27 cellular contexts compared by ENCODE assay signal in the genomic region with DNA sequence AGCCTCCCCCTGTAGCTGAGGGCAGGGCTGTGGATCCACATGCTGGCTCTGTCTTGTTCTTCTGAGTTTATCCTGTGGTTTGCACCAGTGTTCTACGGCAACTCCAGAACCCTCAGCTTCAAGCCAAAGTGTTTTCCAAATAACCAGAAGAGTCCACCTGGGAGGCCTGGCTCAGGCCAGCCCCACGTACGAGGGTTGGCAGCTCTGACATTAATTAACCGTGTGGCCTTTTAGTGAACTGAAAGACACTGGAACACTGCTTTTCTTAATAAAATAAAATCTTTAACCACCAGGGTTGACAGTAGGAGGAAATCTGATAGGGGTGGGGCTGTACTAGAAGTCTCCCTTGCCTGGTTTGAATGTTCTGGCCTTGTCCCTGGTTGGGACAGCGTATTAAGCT.
"Had no signal": no experiment of that assay in that cellular context is flagged by ENCODE, and none has a peak within 500 bp of the region (broad histone marks: within the 10 kb centered on the region; RNA-seq: fewer than 3 reads in every experiment).

No MANE protein-coding gene starts in this region.

- H3K9me3 Mint-ChIP-seq: activated CD4-positive, alpha-beta T cell treated with anti-CD3 and anti-CD28 coated beads, Interleukin-2, amount 10 ng/mL, durations not matched to agents 24 days and 14 days; activated CD8-positive, alpha-beta T cell treated with anti-CD3 and anti-CD28 coated beads for 36 hours; activated naive CD8-positive, alpha-beta T cell treated with anti-CD3 and anti-CD28 coated beads for 36 hours; activated T-cell treated with anti-CD3 and anti-CD28 coated beads, Interleukin-2, amount 50 U/mL, for 72 hours; activated T-helper 17 cell treated with anti-CD3 and anti-CD28 coated beads, Interleukin-2, amount 50 U/mL, for 72 hours had no signal

- H3K27ac Mint-ChIP-seq: activated CD4-positive, alpha-beta T cell treated with anti-CD3 and anti-CD28 coated beads, Interleukin-2, amount 10 ng/mL, durations not matched to agents 24 days and 14 days; activated CD8-positive, alpha-beta T cell treated with anti-CD3 and anti-CD28 coated beads for 36 hours; activated naive CD8-positive, alpha-beta T cell treated with anti-CD3 and anti-CD28 coated beads for 36 hours; activated T-cell treated with anti-CD3 and anti-CD28 coated beads, Interleukin-2, amount 50 U/mL, for 72 hours; activated T-helper 17 cell treated with anti-CD3 and anti-CD28 coated beads, Interleukin-2, amount 50 U/mL, for 72 hours had no signal

- H3K27me3 Mint-ChIP-seq: activated CD8-positive, alpha-beta T cell treated with anti-CD3 and anti-CD28 coated beads for 36 hours; activated naive CD8-positive, alpha-beta T cell treated with anti-CD3 and anti-CD28 coated beads for 36 hours had no signal

- H3K9ac ChIP-seq: KMS-11 had no signal

- H3K4me3 ChIP-seq: ascending aorta, breast epithelium, SJSA1 had no signal

- H3K4me1 Mint-ChIP-seq: activated T-helper 17 cell treated with anti-CD3 and anti-CD28 coated beads, Interleukin-2, amount 50 U/mL, for 72 hours had no signal

- ATAC-seq: activated CD8-positive, alpha-beta T cell treated with anti-CD3 and anti-CD28 coated beads for 36 hours; activated T-cell treated with anti-CD3 and anti-CD28 coated beads, Interleukin-2, amount 50 U/mL, for 72 hours; activated T-helper 17 cell treated with anti-CD3 and anti-CD28 coated beads, Interleukin-2, amount 50 U/mL, for 72 hours; Panc1; SK-N-SH treated with all-trans-retinoic acid at 6 μM for 48 hours had no signal

- DNase-seq: activated CD4-positive, alpha-beta T cell treated with anti-CD3 and anti-CD28 coated beads, Interleukin-2, amount 10 ng/mL, durations not matched to agents 24 days and 14 days; activated CD4-positive, alpha-beta T cell treated with anti-CD3 and anti-CD28 coated beads, Interleukin-2, amount 50 U/mL, for 4 hours; activated CD8-positive, alpha-beta T cell treated with anti-CD3 and anti-CD28 coated beads for 36 hours; activated effector memory CD4-positive, alpha-beta T cell treated with anti-CD3 and anti-CD28 coated beads, Interleukin-2, amount 50 U/mL, for 16 hours; activated naive CD4-positive, alpha-beta T cell; activated naive CD4-positive, alpha-beta T cell treated with anti-CD3 and anti-CD28 coated beads, Interleukin-2, amount 50 U/mL, for 16 hours; activated naive CD8-positive, alpha-beta T cell treated with anti-CD3 and anti-CD28 coated beads for 36 hours; activated T-cell treated with anti-CD3 and anti-CD28 coated beads, Interleukin-2, amount 50 U/mL, for 1 hour; activated T-cell treated with anti-CD3 and anti-CD28 coated beads, Interleukin-2, amount 50 U/mL, for 72 hours; amygdala; NCI-H1092 treated with DMSO at 0.1 percent for 48 hours; NCI-H187; NCI-H2029 treated with DMSO at 0.1 percent for 48 hours; NCI-H2107; NCI-H226; SHP77; T-helper 1 cell; T-helper 2 cell; T-helper 9 cell; WERI-Rb-1 had no signal

- H3K36me3 Mint-ChIP-seq: activated naive CD8-positive, alpha-beta T cell treated with anti-CD3 and anti-CD28 coated beads for 36 hours had no signal

- H3K36me3 ChIP-seq: ascending aorta, breast epithelium, SJSA1, WERI-Rb-1 had no signal

- H3K27me3 ChIP-seq: ascending aorta, breast epithelium had no signal

- H3K4me3 Mint-ChIP-seq: activated CD4-positive, alpha-beta T cell treated with anti-CD3 and anti-CD28 coated beads, Interleukin-2, amount 10 ng/mL, durations not matched to agents 24 days and 14 days; activated CD8-positive, alpha-beta T cell treated with anti-CD3 and anti-CD28 coated beads for 36 hours; activated naive CD8-positive, alpha-beta T cell treated with anti-CD3 and anti-CD28 coated beads for 36 hours; activated T-cell treated with anti-CD3 and anti-CD28 coated beads, Interleukin-2, amount 50 U/mL, for 72 hours; activated T-helper 17 cell treated with anti-CD3 and anti-CD28 coated beads, Interleukin-2, amount 50 U/mL, for 72 hours had no signal

- H3K27ac ChIP-seq: ascending aorta, breast epithelium, KMS-11, SJSA1, WERI-Rb-1 had no signal

- H3K9me3 ChIP-seq: ascending aorta, breast epithelium, SJSA1 had no signal
